ENCODE assay signal across 1 cellular context in the genomic region with DNA sequence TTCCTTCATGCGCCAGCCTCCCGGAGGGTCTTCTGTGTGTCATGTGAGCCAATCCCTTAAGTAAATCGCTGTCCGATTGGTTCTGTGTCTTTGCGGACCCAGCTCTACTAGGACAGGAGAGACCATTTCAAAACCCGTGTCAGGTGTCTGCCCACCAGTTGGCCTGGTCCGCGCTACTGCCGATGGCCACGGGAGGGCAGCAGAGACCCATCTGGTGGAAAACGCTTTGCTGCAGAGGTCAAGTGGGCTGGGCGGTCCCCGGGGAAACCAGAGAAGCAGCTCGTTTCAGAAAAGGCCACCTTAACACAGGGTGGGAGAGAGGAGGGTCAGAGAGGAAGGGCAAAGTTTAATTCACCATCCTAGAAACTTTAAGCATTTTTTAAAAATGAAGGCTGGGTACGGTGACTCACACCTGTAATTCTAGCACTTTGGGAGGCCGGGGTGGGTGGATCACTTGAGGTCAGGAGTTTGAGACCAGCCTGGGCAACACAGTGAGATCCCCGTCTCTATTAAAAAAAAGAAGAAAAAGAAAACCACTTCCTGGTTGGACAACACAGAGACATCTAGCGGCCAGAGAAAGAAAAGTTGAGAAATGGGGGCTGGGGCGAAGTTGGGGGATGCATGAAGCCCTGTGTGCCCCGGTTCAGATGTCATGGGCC.
A peak's percentile ranks its signal among the peaks of the same experiment; 100 is the strongest.
TF ChIP-seq lines count a peak whose summit lies in the region.

No MANE protein-coding gene starts in this region.

TF ChIP-seq in GM12878, 131 proteins besides CTCF, POLR2A, EP300 and RAD21 (continued from another document):
- TF ChIP-seq, protein P1, sequence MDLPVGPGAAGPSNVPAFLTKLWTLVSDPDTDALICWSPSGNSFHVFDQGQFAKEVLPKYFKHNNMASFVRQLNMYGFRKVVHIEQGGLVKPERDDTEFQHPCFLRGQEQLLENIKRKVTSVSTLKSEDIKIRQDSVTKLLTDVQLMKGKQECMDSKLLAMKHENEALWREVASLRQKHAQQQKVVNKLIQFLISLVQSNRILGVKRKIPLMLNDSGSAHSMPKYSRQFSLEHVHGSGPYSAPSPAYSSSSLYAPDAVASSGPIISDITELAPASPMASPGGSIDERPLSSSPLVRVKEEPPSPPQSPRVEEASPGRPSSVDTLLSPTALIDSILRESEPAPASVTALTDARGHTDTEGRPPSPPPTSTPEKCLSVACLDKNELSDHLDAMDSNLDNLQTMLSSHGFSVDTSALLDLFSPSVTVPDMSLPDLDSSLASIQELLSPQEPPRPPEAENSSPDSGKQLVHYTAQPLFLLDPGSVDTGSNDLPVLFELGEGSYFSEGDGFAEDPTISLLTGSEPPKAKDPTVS (IDR thresholded peaks at IDR 0.05; ENCODE audit: low read depth, low read length), result peak; percentile 48; the same call in 1 of the 2 replicates
- TF ChIP-seq, protein P2, sequence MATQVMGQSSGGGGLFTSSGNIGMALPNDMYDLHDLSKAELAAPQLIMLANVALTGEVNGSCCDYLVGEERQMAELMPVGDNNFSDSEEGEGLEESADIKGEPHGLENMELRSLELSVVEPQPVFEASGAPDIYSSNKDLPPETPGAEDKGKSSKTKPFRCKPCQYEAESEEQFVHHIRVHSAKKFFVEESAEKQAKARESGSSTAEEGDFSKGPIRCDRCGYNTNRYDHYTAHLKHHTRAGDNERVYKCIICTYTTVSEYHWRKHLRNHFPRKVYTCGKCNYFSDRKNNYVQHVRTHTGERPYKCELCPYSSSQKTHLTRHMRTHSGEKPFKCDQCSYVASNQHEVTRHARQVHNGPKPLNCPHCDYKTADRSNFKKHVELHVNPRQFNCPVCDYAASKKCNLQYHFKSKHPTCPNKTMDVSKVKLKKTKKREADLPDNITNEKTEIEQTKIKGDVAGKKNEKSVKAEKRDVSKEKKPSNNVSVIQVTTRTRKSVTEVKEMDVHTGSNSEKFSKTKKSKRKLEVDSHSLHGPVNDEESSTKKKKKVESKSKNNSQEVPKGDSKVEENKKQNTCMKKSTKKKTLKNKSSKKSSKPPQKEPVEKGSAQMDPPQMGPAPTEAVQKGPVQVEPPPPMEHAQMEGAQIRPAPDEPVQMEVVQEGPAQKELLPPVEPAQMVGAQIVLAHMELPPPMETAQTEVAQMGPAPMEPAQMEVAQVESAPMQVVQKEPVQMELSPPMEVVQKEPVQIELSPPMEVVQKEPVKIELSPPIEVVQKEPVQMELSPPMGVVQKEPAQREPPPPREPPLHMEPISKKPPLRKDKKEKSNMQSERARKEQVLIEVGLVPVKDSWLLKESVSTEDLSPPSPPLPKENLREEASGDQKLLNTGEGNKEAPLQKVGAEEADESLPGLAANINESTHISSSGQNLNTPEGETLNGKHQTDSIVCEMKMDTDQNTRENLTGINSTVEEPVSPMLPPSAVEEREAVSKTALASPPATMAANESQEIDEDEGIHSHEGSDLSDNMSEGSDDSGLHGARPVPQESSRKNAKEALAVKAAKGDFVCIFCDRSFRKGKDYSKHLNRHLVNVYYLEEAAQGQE (IDR thresholded peaks at IDR 0.05; ENCODE audit: low read depth, low read length), result no peak
- TF ChIP-seq ZNF24 (IDR thresholded peaks at IDR 0.05) (no peak), MTA2 (IDR thresholded peaks at IDR 0.05; ENCODE audit: low read depth) (peak; percentile 57; the same call in 1 of the 2 replicates), RELA (IDR thresholded peaks at IDR 0.05; ENCODE audit: borderline replicate concordance, partially characterized antibody) (peak; percentile 41), BHLHE40 (IDR thresholded peaks at IDR 0.05; ENCODE audit: borderline replicate concordance in 1 of 2, low read depth in 2 of 2, low read length in 1 of 2) (peak; percentile 52; a peak in 2 of 4 replicates), SMARCA5 (IDR thresholded peaks at IDR 0.05) (peak; percentile 98), PML (IDR thresholded peaks at IDR 0.05; ENCODE audit: low read length) (no peak), ZZZ3 (IDR thresholded peaks at IDR 0.05; ENCODE audit: control insufficient read depth, insufficient read length, low read depth) (no peak), NBN (IDR thresholded peaks at IDR 0.05) (peak; percentile 88), STAT1 (conservative IDR thresholded peaks at IDR 0.05) (peak; percentile 74; the same call in 1 of the 2 replicates), SREBF2 (IDR thresholded peaks at IDR 0.05; ENCODE audit: low read length) (no peak), SRF (IDR thresholded peaks at IDR 0.05; ENCODE audit: low read depth in 2 of 2, low read length in 2 of 2) (no peak), TCF7 (IDR thresholded peaks at IDR 0.05; ENCODE audit: borderline replicate concordance) (no peak), CBX3 (IDR thresholded peaks at IDR 0.05; ENCODE audit: borderline replicate concordance, low read depth) (no peak), LARP7 (IDR thresholded peaks at IDR 0.05) (no peak), HDGF (IDR thresholded peaks at IDR 0.05) (0 out of 2 replicates have a peak, but pooled peaks have one; percentile 20)
- TF ChIP-seq, protein P3, sequence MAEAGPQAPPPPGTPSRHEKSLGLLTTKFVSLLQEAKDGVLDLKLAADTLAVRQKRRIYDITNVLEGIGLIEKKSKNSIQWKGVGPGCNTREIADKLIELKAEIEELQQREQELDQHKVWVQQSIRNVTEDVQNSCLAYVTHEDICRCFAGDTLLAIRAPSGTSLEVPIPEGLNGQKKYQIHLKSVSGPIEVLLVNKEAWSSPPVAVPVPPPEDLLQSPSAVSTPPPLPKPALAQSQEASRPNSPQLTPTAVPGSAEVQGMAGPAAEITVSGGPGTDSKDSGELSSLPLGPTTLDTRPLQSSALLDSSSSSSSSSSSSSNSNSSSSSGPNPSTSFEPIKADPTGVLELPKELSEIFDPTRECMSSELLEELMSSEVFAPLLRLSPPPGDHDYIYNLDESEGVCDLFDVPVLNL (IDR thresholded peaks at IDR 0.05; ENCODE audit: low read depth, low read length), result no peak
- TF ChIP-seq, protein P4, sequence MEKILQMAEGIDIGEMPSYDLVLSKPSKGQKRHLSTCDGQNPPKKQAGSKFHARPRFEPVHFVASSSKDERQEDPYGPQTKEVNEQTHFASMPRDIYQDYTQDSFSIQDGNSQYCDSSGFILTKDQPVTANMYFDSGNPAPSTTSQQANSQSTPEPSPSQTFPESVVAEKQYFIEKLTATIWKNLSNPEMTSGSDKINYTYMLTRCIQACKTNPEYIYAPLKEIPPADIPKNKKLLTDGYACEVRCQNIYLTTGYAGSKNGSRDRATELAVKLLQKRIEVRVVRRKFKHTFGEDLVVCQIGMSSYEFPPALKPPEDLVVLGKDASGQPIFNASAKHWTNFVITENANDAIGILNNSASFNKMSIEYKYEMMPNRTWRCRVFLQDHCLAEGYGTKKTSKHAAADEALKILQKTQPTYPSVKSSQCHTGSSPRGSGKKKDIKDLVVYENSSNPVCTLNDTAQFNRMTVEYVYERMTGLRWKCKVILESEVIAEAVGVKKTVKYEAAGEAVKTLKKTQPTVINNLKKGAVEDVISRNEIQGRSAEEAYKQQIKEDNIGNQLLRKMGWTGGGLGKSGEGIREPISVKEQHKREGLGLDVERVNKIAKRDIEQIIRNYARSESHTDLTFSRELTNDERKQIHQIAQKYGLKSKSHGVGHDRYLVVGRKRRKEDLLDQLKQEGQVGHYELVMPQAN (conservative IDR thresholded peaks at IDR 0.05), result 0 out of 2 replicates have a peak, but pooled peaks have one; percentile 27
- TF ChIP-seq, protein P5, sequence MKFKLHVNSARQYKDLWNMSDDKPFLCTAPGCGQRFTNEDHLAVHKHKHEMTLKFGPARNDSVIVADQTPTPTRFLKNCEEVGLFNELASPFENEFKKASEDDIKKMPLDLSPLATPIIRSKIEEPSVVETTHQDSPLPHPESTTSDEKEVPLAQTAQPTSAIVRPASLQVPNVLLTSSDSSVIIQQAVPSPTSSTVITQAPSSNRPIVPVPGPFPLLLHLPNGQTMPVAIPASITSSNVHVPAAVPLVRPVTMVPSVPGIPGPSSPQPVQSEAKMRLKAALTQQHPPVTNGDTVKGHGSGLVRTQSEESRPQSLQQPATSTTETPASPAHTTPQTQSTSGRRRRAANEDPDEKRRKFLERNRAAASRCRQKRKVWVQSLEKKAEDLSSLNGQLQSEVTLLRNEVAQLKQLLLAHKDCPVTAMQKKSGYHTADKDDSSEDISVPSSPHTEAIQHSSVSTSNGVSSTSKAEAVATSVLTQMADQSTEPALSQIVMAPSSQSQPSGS (IDR thresholded peaks at IDR 0.05; ENCODE audit: low read length), result no peak
